ENCODE assay signal across 1 cellular context in genomic region chr5:57651127-57651526, GRCh38.
TF ChIP-seq lines count a peak whose summit lies in the region.

No MANE protein-coding gene starts in this region.

TF ChIP-seq in HepG2, 621 proteins besides CTCF, POLR2A, EP300 and RAD21 (continued from another document):
- TF ChIP-seq SUZ12 (IDR thresholded peaks at IDR 0.05; ENCODE audit: low read depth, low read length): no peak
- no peak for TF ChIP-seq MYPOP (CRISPR knock-in tag; IDR thresholded peaks at IDR 0.05)
- no peak for TF ChIP-seq FOXM1 (CRISPR knock-in tag; IDR thresholded peaks at IDR 0.05)
- 0 out of 2 replicates have a peak, but pooled peaks have one; percentile 0 for TF ChIP-seq UBTF (CRISPR knock-in tag; IDR thresholded peaks at IDR 0.05)
TF ChIP-seq in HepG2: peak in this region for 2.
